ENCODE assay signal across 1 cellular context in genomic region chr20:46640536-46641311, GRCh38.
TF ChIP-seq lines count a peak whose summit lies in the region.

No MANE protein-coding gene starts in this region.

TF ChIP-seq in HepG2, 621 proteins besides CTCF, POLR2A, EP300 and RAD21 (continued from another document and continues in another):
- TF ChIP-seq HMGXB3 (CRISPR knock-in tag; IDR thresholded peaks at IDR 0.05; ENCODE audit: borderline replicate concordance) (peak; percentile 67), HNF1B (CRISPR knock-in tag; IDR thresholded peaks at IDR 0.05) (no peak; the same call in none of the 2 replicates), PRPF4 (IDR thresholded peaks at IDR 0.05; ENCODE audit: low read depth, low read length, poor library complexity, severe bottlenecking) (no peak), ZNF143 (CRISPR knock-in tag; IDR thresholded peaks at IDR 0.05) (no peak), ZNF350 (CRISPR knock-in tag; IDR thresholded peaks at IDR 0.05; ENCODE audit: borderline replicate concordance, low read depth) (peak; percentile 65; the same call in 1 of the 2 replicates), LBX2 (CRISPR knock-in tag; IDR thresholded peaks at IDR 0.05; ENCODE audit: borderline replicate concordance) (no peak), ZSCAN25 (CRISPR knock-in tag; IDR thresholded peaks at IDR 0.05) (peak; percentile 66), SP140L (CRISPR knock-in tag; IDR thresholded peaks at IDR 0.05; ENCODE audit: borderline replicate concordance) (no peak), ZNF790 (CRISPR knock-in tag; IDR thresholded peaks at IDR 0.05; ENCODE audit: borderline replicate concordance) (no peak; the same call in 1 of the 2 replicates), ATF5 (CRISPR knock-in tag; IDR thresholded peaks at IDR 0.05; ENCODE audit: low read depth) (no peak), FIP1L1 (IDR thresholded peaks at IDR 0.05; ENCODE audit: borderline replicate concordance, insufficient read depth, low read depth, low read length) (no peak), KIAA2018 (CRISPR knock-in tag; IDR thresholded peaks at IDR 0.05; ENCODE audit: borderline replicate concordance) (no peak), E2F2 (CRISPR knock-in tag; IDR thresholded peaks at IDR 0.05; ENCODE audit: borderline replicate concordance) (no peak), ZNF639 (CRISPR knock-in tag; conservative IDR thresholded peaks at IDR 0.05) (no peak), GATAD1 (CRISPR knock-in tag; IDR thresholded peaks at IDR 0.05) (peak; percentile 64; the same call in 1 of the 2 replicates), ZNF33A (CRISPR knock-in tag; IDR thresholded peaks at IDR 0.05; ENCODE audit: borderline replicate concordance) (peak; percentile 72; the same call in 1 of the 2 replicates), MED13 (CRISPR knock-in tag; IDR thresholded peaks at IDR 0.05) (no peak), GTF3A (CRISPR knock-in tag; conservative IDR thresholded peaks at IDR 0.05) (peak; percentile 55; the same call in 1 of the 2 replicates), BRD4 (CRISPR knock-in tag; IDR thresholded peaks at IDR 0.05) (peak; percentile 27; the same call in 1 of the 2 replicates), HES4 (CRISPR knock-in tag; IDR thresholded peaks at IDR 0.05; ENCODE audit: borderline replicate concordance) (0 out of 2 replicates have a peak, but pooled peaks have one; percentile 63), ZNF766 (CRISPR knock-in tag; IDR thresholded peaks at IDR 0.05; ENCODE audit: borderline replicate concordance) (no peak), ELF1 (CRISPR knock-in tag; IDR thresholded peaks at IDR 0.05) (peak; percentile 90), E2F5 (CRISPR knock-in tag; conservative IDR thresholded peaks at IDR 0.05) (no peak), WIZ (CRISPR knock-in tag; IDR thresholded peaks at IDR 0.05) (no peak), HOXA7 (CRISPR knock-in tag; IDR thresholded peaks at IDR 0.05) (no peak), KDM5B (CRISPR knock-in tag; IDR thresholded peaks at IDR 0.05; ENCODE audit: borderline replicate concordance) (peak; percentile 41; the same call in 1 of the 2 replicates), ZNF275 (CRISPR knock-in tag; IDR thresholded peaks at IDR 0.05; ENCODE audit: borderline replicate concordance) (no peak), MXD1 (CRISPR knock-in tag; IDR thresholded peaks at IDR 0.05) (peak; percentile 48; the same call in 1 of the 2 replicates), ZNF564 (CRISPR knock-in tag; IDR thresholded peaks at IDR 0.05) (no peak), GRHL1 (CRISPR knock-in tag; conservative IDR thresholded peaks at IDR 0.05) (no peak), ZNF605 (CRISPR knock-in tag; IDR thresholded peaks at IDR 0.05) (peak; percentile 58; the same call in 1 of the 2 replicates)
